Comparison of ENCODE assay signal across 8 cellular contexts in genomic region chr11:76152741-76153608, GRCh38.
A peak's percentile ranks its signal among the peaks of the same experiment; 100 is the strongest.
DNase-seq lines count a peak whose midpoint lies in the region; ATAC-seq and TF ChIP-seq lines count a peak whose summit lies in the region.

No MANE protein-coding gene starts in this region.

- H3K36me3 Mint-ChIP-seq in activated naive CD4-positive, alpha-beta T cell treated with anti-CD3 and anti-CD28 coated beads, Interleukin-2, amount 10 ng/mL, durations not matched to agents 7 days and 5 days = no peaks in the 10 kb centered on the region
- no peaks in the 10 kb centered on the region for H3K36me3 Mint-ChIP-seq in nephron progenitor cell (ENCODE audit: low read depth)

- peak overlapping the region; percentile 45 for H3K4me3 Mint-ChIP-seq in activated naive CD4-positive, alpha-beta T cell treated with anti-CD3 and anti-CD28 coated beads, Interleukin-2, amount 10 ng/mL, durations not matched to agents 7 days and 5 days
- peak overlapping the region; percentile 61 for H3K4me3 Mint-ChIP-seq in nephron progenitor cell

- peaks cover 24% of the 10 kb centered on the region for H3K4me1 Mint-ChIP-seq in activated naive CD4-positive, alpha-beta T cell treated with anti-CD3 and anti-CD28 coated beads, Interleukin-2, amount 10 ng/mL, durations not matched to agents 7 days and 5 days
- peaks cover 37% of the 10 kb centered on the region for H3K4me1 Mint-ChIP-seq in nephron progenitor cell

- H3K27ac Mint-ChIP-seq in activated naive CD4-positive, alpha-beta T cell treated with anti-CD3 and anti-CD28 coated beads, Interleukin-2, amount 10 ng/mL, durations not matched to agents 7 days and 5 days = no peak overlapping the region
- H3K27ac Mint-ChIP-seq in nephron progenitor cell = no peak overlapping the region

- peak; percentile 51 for ATAC-seq in HG03139 (IDR thresholded peaks at IDR 0.05; ENCODE audit: unreplicated experiment)

- peak overlapping the region; percentile 35 for H3K4me3 ChIP-seq in astrocyte of the spinal cord (ENCODE audit: low read depth, low read length)

- peak; percentile 30 for DNase-seq in activated naive CD4-positive, alpha-beta T cell treated with anti-CD3 and anti-CD28 coated beads, Interleukin-2, amount 10 ng/mL, durations not matched to agents 7 days and 5 days
- no peak for DNase-seq in activated naive CD4-positive, alpha-beta T cell treated with anti-CD3 and anti-CD28 coated beads, Interleukin-2, amount 50 U/mL, for 16 hours
- no peak for DNase-seq in astrocyte of the spinal cord (ENCODE audit: low read depth, low spot score)
- DNase-seq in nephron progenitor cell = no peak
- no peak for DNase-seq in DMS 273 (lab: John Stamatoyannopoulos, UW; ENCODE audit: unreplicated experiment)
- DNase-seq in GF-D8 (lab: John Stamatoyannopoulos, UW) = no peak
- DNase-seq in NCI-H345 treated with DMSO at 0.1 percent for 48 hours (lab: John Stamatoyannopoulos, UW; ENCODE audit: unreplicated experiment) = no peak

- CTCF ChIA-PET in activated naive CD4-positive, alpha-beta T cell treated with anti-CD3 and anti-CD28 coated beads, Interleukin-2, amount 10 ng/mL, durations not matched to agents 7 days and 5 days (lab: Charles Lee) = interaction anchor here (0.6 to 3.2 kb wide), 25 partner anchors 8 to 447 kb away, joined by 3 to 91 read pairs (median 4); no protein-coding TSS in a partner anchor

- H3K27me3 Mint-ChIP-seq in activated naive CD4-positive, alpha-beta T cell treated with anti-CD3 and anti-CD28 coated beads, Interleukin-2, amount 10 ng/mL, durations not matched to agents 7 days and 5 days = peaks cover 65% of the 10 kb centered on the region
- peaks cover 21% of the 10 kb centered on the region for H3K27me3 Mint-ChIP-seq in nephron progenitor cell (ENCODE audit: low read depth, poor library complexity)

- TF ChIP-seq CTCF in astrocyte of the spinal cord (IDR thresholded peaks at IDR 0.05; ENCODE audit: low read depth, low read length) = no peak
- no peak for TF ChIP-seq CTCF in nephron progenitor cell (IDR thresholded peaks at IDR 0.05)

- H3K9me3 Mint-ChIP-seq in activated naive CD4-positive, alpha-beta T cell treated with anti-CD3 and anti-CD28 coated beads, Interleukin-2, amount 10 ng/mL, durations not matched to agents 7 days and 5 days = no peaks in the 10 kb centered on the region
- no peaks in the 10 kb centered on the region for H3K9me3 Mint-ChIP-seq in nephron progenitor cell

- in situ Hi-C loops in astrocyte of the spinal cord (cut with HindIII; ENCODE audit: low sequenced_read_pairs) = no loop called here
